ENCODE assay signal across 30 cellular contexts in the genomic region with DNA sequence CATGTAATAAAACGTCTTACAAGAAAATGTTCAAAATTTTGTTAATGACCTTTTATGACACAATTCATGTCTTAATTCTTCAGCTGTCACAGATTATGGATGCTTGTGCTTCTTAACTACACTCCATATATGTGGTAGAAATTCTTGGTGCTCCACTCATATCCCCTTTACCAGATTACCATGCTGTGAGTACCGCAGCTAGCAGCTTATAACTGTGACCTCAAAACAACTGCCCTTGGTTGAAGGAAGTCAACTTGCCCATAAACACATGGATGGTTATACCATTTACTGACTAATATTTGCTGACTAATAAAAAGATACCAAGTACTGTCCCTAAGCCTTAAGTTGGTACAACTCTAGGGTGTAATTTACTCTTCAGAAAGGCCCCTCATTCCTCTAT.
"Had no signal": no experiment of that assay in that cellular context is flagged by ENCODE, and none has a peak within 500 bp of the region (broad histone marks: within the 10 kb centered on the region; RNA-seq: fewer than 3 reads in every experiment).

No MANE protein-coding gene starts in this region.

- H3K9me2 ChIP-seq: SK-N-SH had no signal

- H3K4me3 ChIP-seq: ascending aorta, SJSA1 had no signal

- DNase-seq: activated CD4-positive, alpha-beta T cell treated with anti-CD3 and anti-CD28 coated beads, Interleukin-2, amount 10 ng/mL, durations not matched to agents 24 days and 14 days; activated CD4-positive, alpha-beta T cell treated with anti-CD3 and anti-CD28 coated beads, Interleukin-2, amount 50 U/mL, for 4 hours; activated CD8-positive, alpha-beta T cell treated with anti-CD3 and anti-CD28 coated beads for 36 hours; activated effector memory CD4-positive, alpha-beta T cell treated with anti-CD3 and anti-CD28 coated beads, Interleukin-2, amount 50 U/mL, for 16 hours; activated naive CD4-positive, alpha-beta T cell; activated naive CD4-positive, alpha-beta T cell treated with anti-CD3 and anti-CD28 coated beads, Interleukin-2, amount 50 U/mL, for 16 hours; activated naive CD8-positive, alpha-beta T cell treated with anti-CD3 and anti-CD28 coated beads for 36 hours; activated T-cell treated with anti-CD3 and anti-CD28 coated beads, Interleukin-2, amount 50 U/mL, for 1 hour; activated T-cell treated with anti-CD3 and anti-CD28 coated beads, Interleukin-2, amount 50 U/mL, for 72 hours; amygdala; caudate nucleus; cerebellar nuclear complex; Kasumi-1; MM.1S; MV-4-11; NCI-H1092; NCI-H1436 treated with DMSO at 0.1 percent for 48 hours; NCI-H187; NCI-H2029 treated with DMSO at 0.1 percent for 48 hours; NCI-H2107; NCI-H2171; NCI-H446; NCI-H510A treated with DMSO at 0.1 percent for 48 hours; NCI-H526 treated with DMSO at 0.1 percent for 48 hours; NCI-H774; RPMI8226; SHP77 treated with DMSO at 0.1 percent for 48 hours; SK-N-SH had no signal

- H3K9me3 ChIP-seq: ascending aorta, SJSA1, SK-N-SH had no signal

- H3K27me3 ChIP-seq: ascending aorta, SJSA1 had no signal

- H3K36me3 ChIP-seq: ascending aorta, SJSA1 had no signal

- H3K9ac ChIP-seq: SK-N-SH had no signal

- H3K27ac ChIP-seq: ascending aorta, SJSA1 had no signal

- H3K4me2 ChIP-seq: SK-N-SH had no signal

- H3K4me1 ChIP-seq: ascending aorta, SJSA1 had no signal
